Comparison of ENCODE assay signal across 24 cellular contexts in genomic region chr19:50462970-50463369, GRCh38. TPM values are rescaled to one million over a fixed set of nuclear protein-coding genes. Genes with fewer than 3 reads are reported as not detected.
"Had no signal": no experiment of that assay in that cellular context is flagged by ENCODE, and none has a peak within 500 bp of the region (broad histone marks: within the 10 kb centered on the region; RNA-seq: fewer than 3 reads in every experiment).

No MANE protein-coding gene starts in this region.

- H3K4me3 ChIP-seq: MG63, SJSA1, SK-N-MC had no signal

- H3K27ac ChIP-seq: SJSA1, SK-N-MC had no signal

- H3K4me1 ChIP-seq: SJSA1 had no signal

- H3K36me3 ChIP-seq: MG63, SJSA1 had no signal

- H3K9me3 ChIP-seq: MG63, SJSA1 had no signal

- FAIRE-seq: RCC 7860 had no signal

- DNase-seq: Karpas-422, KG1, MG63, NCI-H1092, NCI-H1105 treated with DMSO at 0.1 percent for 48 hours, NCI-H1417 treated with DMSO at 0.1 percent for 48 hours, NCI-H146, NCI-H1694 treated with DMSO at 0.1 percent for 48 hours, NCI-H1930, NCI-H2081, NCI-H2107, NCI-H2227 treated with DMSO at 0.1 percent for 48 hours, NCI-H446, NCI-H510A, NCI-H524 treated with DMSO at 0.1 percent for 48 hours, NCI-H69, NCI-H774, Right ventricle myocardium superior, RPMI8226, SIG-M5 had no signal

RNA-seq across cellular contexts. Expression of gene GARIN5A, which starts 13.7 kb away (rescaled TPM):
- total RNA-seq: SJSA1 had no signal

RNA-seq across cellular contexts. Expression of gene MYBPC2, which starts 30.3 kb away (rescaled TPM):
- total RNA-seq: HT1080, Right ventricle myocardium superior, SJSA1 had no signal

RNA-seq across cellular contexts. Expression of gene SPIB, which starts 44.2 kb away (rescaled TPM):
- total RNA-seq: Right ventricle myocardium superior, SJSA1 had no signal
